23 cellular contexts compared by ENCODE assay signal in the genomic region with DNA sequence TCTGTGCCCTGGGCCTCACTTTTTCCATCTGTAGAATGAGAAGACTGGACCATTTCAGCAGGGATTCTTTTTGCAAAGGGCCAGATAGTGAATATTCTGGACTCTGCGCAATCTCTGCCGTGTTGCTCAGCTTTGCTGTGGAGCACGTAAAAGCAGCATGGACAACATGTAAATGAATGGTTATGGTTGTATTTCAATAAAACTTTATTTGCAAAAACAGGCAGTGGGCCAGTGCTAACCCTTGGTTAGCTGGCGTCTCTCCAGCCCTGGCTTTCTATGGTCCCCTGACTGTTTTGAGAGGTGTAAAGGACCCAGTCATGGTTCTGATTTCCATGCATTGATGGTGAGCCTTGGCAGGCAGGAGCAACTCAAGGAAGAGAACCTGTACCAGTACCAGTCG.
"Had no signal": no experiment of that assay in that cellular context is flagged by ENCODE, and none has a peak within 500 bp of the region (broad histone marks: within the 10 kb centered on the region; RNA-seq: fewer than 3 reads in every experiment).

No MANE protein-coding gene starts in this region.

- DNase-seq: KBM-7, MV-4-11, NCI-H1048, NCI-H1105, NCI-H1417 treated with DMSO at 0.1 percent for 48 hours, NCI-H146, NCI-H1694 treated with DMSO at 0.1 percent for 48 hours, NCI-H1930, NCI-H2081, NCI-H2107, NCI-H2171, NCI-H226, NCI-H446, NCI-H510A, NCI-H524 treated with DMSO at 0.1 percent for 48 hours, NCI-H69, NCI-H774, RPMI8226, SHP77, SK-N-SH, SW 1271, T-cell had no signal

- H3K9me3 ChIP-seq: SK-N-SH had no signal

- H3K9ac ChIP-seq: SK-N-SH had no signal

- H3K4me2 ChIP-seq: SK-N-SH had no signal

- FAIRE-seq: RCC 7860 had no signal

- ATAC-seq: T-cell had no signal
